Comparison of ENCODE assay signal across 20 cellular contexts in the genomic region with DNA sequence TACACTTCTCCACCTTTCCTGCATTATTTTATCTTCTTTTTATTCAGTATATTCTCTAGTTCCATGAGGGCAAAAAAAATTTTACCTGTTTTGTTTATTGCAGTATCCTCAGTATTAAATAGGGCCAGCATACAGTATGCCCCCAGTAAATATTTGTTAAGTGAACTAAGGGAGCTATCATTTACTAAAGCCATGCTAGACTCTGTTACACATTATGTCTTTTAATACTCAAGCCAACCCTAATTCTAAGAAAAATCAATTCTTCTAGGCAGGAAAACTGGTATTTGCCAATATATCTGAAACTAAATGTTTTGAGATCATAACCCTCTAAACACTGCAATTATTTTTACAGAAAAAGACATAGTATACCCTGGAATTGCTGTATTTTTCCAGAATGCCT. TPM values are rescaled to one million over a fixed set of nuclear protein-coding genes. Genes with fewer than 3 reads are reported as not detected.
DNase-seq lines count a peak whose midpoint lies in the region; ATAC-seq and TF ChIP-seq lines count a peak whose summit lies in the region.
"Had no signal": no experiment of that assay in that cellular context is flagged by ENCODE, and none has a peak within 500 bp of the region (broad histone marks: within the 10 kb centered on the region; RNA-seq: fewer than 3 reads in every experiment).

No MANE protein-coding gene starts in this region.

- H3K36me3 ChIP-seq in mammary epithelial cell (ENCODE audit: insufficient read depth, low read length) (peaks cover 16% of the 10 kb centered on the region), SK-N-SH (replicated peaks in 1 of 2; ENCODE audit: control insufficient read depth in 1 of 2, insufficient read depth in 2 of 2, low read length in 1 of 2) (peaks cover 42 to 81% of the 10 kb centered on the region in 2 experiments), Karpas-422 (ENCODE audit: insufficient read depth, low read length) (peaks cover 41% of the 10 kb centered on the region; the same call in 1 of the 2 replicates)

- no peak for TF ChIP-seq EP300 in SK-N-SH (IDR thresholded peaks at IDR 0.05; ENCODE audit: borderline replicate concordance in 1 of 2, low read depth in 1 of 2, low read length in 1 of 2)

- intact Hi-C loops in MCF 10A (cut with micrococcal nuclease), result no loop called here
- intact Hi-C loops in mammary epithelial cell (cut with micrococcal nuclease), result no loop called here

- dilution Hi-C loops in mammary epithelial cell (cut with HindIII; ENCODE audit: low sequenced_read_pairs), result no loop called here

- no peaks in the 10 kb centered on the region for H3K27me3 Mint-ChIP-seq in MCF 10A (ENCODE audit: insufficient read depth, unreplicated experiment)
- H3K27me3 Mint-ChIP-seq in central memory CD8-positive, alpha-beta T cell, result no peaks in the 10 kb centered on the region

- H3F3A ChIP-seq in SK-N-SH (replicated peaks; ENCODE audit: insufficient read depth), result peaks cover 42% of the 10 kb centered on the region

- peaks cover 81% of the 10 kb centered on the region for H3K36me3 Mint-ChIP-seq in MCF 10A (ENCODE audit: insufficient read depth, unreplicated experiment)
- H3K36me3 Mint-ChIP-seq in central memory CD8-positive, alpha-beta T cell (ENCODE audit: insufficient read depth), result peaks cover 82% of the 10 kb centered on the region

- DNase-seq in MCF 10A (ENCODE audit: unreplicated experiment) (no peak), mammary epithelial cell (no peak), SK-N-SH (no peak), GM10248 (ENCODE audit: extremely low spot score) (no peak), coronary artery (ENCODE audit: low spot score) (no peak), Karpas-422 (no peak)
- no peak for DNase-seq in central memory CD8-positive, alpha-beta T cell (ENCODE audit: low spot score in 2 of 2)
- DNase-seq: activated T-cell treated with anti-CD3 and anti-CD28 coated beads, Interleukin-2, amount 50 U/mL, for 1 hour; aorta; Calu3; foreskin keratinocyte; left colon; MG63; NCI-H187; occipital lobe; stimulated activated CD4-positive, alpha-beta T cell treated with anti-CD3 and anti-CD28 coated beads, Interleukin-2, amount 100 ng/mL, for 24 hours; T-helper 9 cell had no signal

- H3K4me3 Mint-ChIP-seq in MCF 10A (ENCODE audit: unreplicated experiment), result no peak overlapping the region
- H3K4me3 Mint-ChIP-seq in central memory CD8-positive, alpha-beta T cell, result no peak overlapping the region

- ATAC-seq in central memory CD8-positive, alpha-beta T cell (replicated peaks; ENCODE audit: extremely low read depth, poor library complexity, severe bottlenecking), result no peak
- ATAC-seq: foreskin keratinocyte, left colon, Right ventricle myocardium inferior had no signal

- H3K27ac ChIP-seq in mammary epithelial cell (ENCODE audit: insufficient read depth, low read depth, low read length), result no peak overlapping the region
- H3K27ac ChIP-seq in SK-N-SH (ENCODE audit: low read depth in 2 of 2, low read length in 1 of 2), result peak overlapping the region; percentile 39 to 82; a peak in 3 of 4 replicates
- H3K27ac ChIP-seq in skin epidermis, result peak overlapping the region in 12 of 21 experiments; percentile 7 to 66 (median 48)
- no peak overlapping the region for H3K27ac ChIP-seq in coronary artery
- no peak overlapping the region for H3K27ac ChIP-seq in Karpas-422 (ENCODE audit: low read length)
- H3K27ac ChIP-seq: foreskin keratinocyte, thoracic aorta had no signal

- H3K9me3 Mint-ChIP-seq in MCF 10A (ENCODE audit: unreplicated experiment), result no peaks in the 10 kb centered on the region
- no peaks in the 10 kb centered on the region for H3K9me3 Mint-ChIP-seq in central memory CD8-positive, alpha-beta T cell

- H3K9me2 ChIP-seq in SK-N-SH (no peaks in the 10 kb centered on the region), Karpas-422 (replicated peaks; ENCODE audit: insufficient read depth, low read length) (no peaks in the 10 kb centered on the region)

- H3K4me1 ChIP-seq in mammary epithelial cell (ENCODE audit: insufficient read depth, low read length), result peaks cover 19% of the 10 kb centered on the region
- peaks cover 3 to 12% of the 10 kb centered on the region in 2 experiments; a peak in 2 of 4 replicates for H3K4me1 ChIP-seq in SK-N-SH (ENCODE audit: control insufficient read depth in 1 of 2, insufficient read depth in 2 of 2, low read depth in 1 of 2, low read length in 1 of 2)
- H3K4me1 ChIP-seq in Karpas-422 (ENCODE audit: low read length), result no peaks in the 10 kb centered on the region

- H3K9me3 ChIP-seq in mammary epithelial cell (replicated peaks; ENCODE audit: insufficient read depth, low read length) (no peaks in the 10 kb centered on the region), SK-N-SH (no peaks in the 10 kb centered on the region), Karpas-422 (ENCODE audit: low read length) (no peaks in the 10 kb centered on the region)
- H3K9me3 ChIP-seq: MG63, thoracic aorta had no signal

- POLR2A ChIA-PET in MCF 10A (lab: Yijun Ruan, JAX) (interaction anchor here (0.5 to 1.1 kb wide), 6 partner anchors 116 to 1371 kb away, joined by 3 to 5 read pairs (median 3); no protein-coding TSS in a partner anchor), SK-N-SH (lab: Yijun Ruan, JAX) (no interaction called here), GM10248 (lab: Yijun Ruan, JAX) (interaction anchor here (0.5 kb wide), 1 partner anchor 1105 kb away, joined by 6 read pairs; no protein-coding TSS in a partner anchor)

- H4K20me1 ChIP-seq in mammary epithelial cell (ENCODE audit: insufficient read depth, low read length) (no peaks in the 10 kb centered on the region), SK-N-SH (ENCODE audit: insufficient read depth) (no peaks in the 10 kb centered on the region; the same call in 1 of the 2 replicates), Karpas-422 (ENCODE audit: insufficient read depth, low read depth, low read length) (no peaks in the 10 kb centered on the region)

- BruUV-seq in MCF 10A (replicated peaks; lab: Mats Ljungman, UMichigan) (no TSS peak), mammary epithelial cell (replicated peaks; lab: Mats Ljungman, UMichigan) (no TSS peak)

- no peaks in the 10 kb centered on the region for H3K27me3 ChIP-seq in mammary epithelial cell (ENCODE audit: insufficient read depth, low read length)
- no peaks in the 10 kb centered on the region for H3K27me3 ChIP-seq in SK-N-SH (ENCODE audit: insufficient read depth)
- H3K27me3 ChIP-seq in Karpas-422 (ENCODE audit: low read length), result no peaks in the 10 kb centered on the region
- H3K27me3 ChIP-seq: foreskin keratinocyte, MG63 had no signal

- H3K4me2 ChIP-seq in mammary epithelial cell (ENCODE audit: insufficient read depth, low read depth, low read length) (no peak overlapping the region), SK-N-SH (peak overlapping the region; percentile 17; the same call in 1 of the 2 replicates), Karpas-422 (ENCODE audit: low read depth, low read length, poor library complexity, severe bottlenecking) (no peak overlapping the region)

- TF ChIP-seq CTCF in MCF 10A (IDR thresholded peaks at IDR 0.05; ENCODE audit: unreplicated experiment) (no peak), mammary epithelial cell (conservative IDR thresholded peaks at IDR 0.05 in 1 of 2, IDR thresholded peaks at IDR 0.05 in 1 of 2; ENCODE audit: extremely low read depth in 1 of 2, insufficient read depth in 1 of 2, low read depth in 1 of 2, low read length in 2 of 2) (no peak), SK-N-SH (IDR thresholded peaks at IDR 0.05) (no peak), GM10248 (IDR thresholded peaks at IDR 0.05; ENCODE audit: control extremely low read depth, extremely low read depth, low read depth, missing control alignments) (no peak), coronary artery (IDR thresholded peaks at IDR 0.05) (no peak)

- peak overlapping the region; percentile 52 for H3K27ac Mint-ChIP-seq in MCF 10A (ENCODE audit: low read depth, unreplicated experiment)
- peak overlapping the region; percentile 36 for H3K27ac Mint-ChIP-seq in central memory CD8-positive, alpha-beta T cell (ENCODE audit: low read depth)

- H3K79me2 ChIP-seq in mammary epithelial cell (ENCODE audit: insufficient read depth, low read length), result peaks cover under 1% of the 10 kb centered on the region
- peaks cover 65% of the 10 kb centered on the region for H3K79me2 ChIP-seq in SK-N-SH (ENCODE audit: insufficient read depth)
- peaks cover 6% of the 10 kb centered on the region; the same call in 1 of the 2 replicates for H3K79me2 ChIP-seq in Karpas-422 (ENCODE audit: low read length)

- no peak overlapping the region for H2AFZ ChIP-seq in mammary epithelial cell (ENCODE audit: low read depth, low read length)
- no peak overlapping the region for H2AFZ ChIP-seq in SK-N-SH (ENCODE audit: low read depth)
- no peak overlapping the region for H2AFZ ChIP-seq in Karpas-422 (ENCODE audit: low read length)

- CTCF ChIA-PET in MCF 10A (lab: Yijun Ruan, JAX) (no interaction called here), mammary epithelial cell (lab: Charles Lee; ENCODE audit: low non-redundant PET) (no interaction called here), SK-N-SH (lab: Yijun Ruan, JAX) (interaction anchor here (1.0 kb wide), 1 partner anchor 13 kb away, joined by 4 read pairs; no protein-coding TSS in a partner anchor), GM10248 (lab: Yijun Ruan, JAX) (no interaction called here)

- no peak for TF ChIP-seq RAD21 in SK-N-SH (IDR thresholded peaks at IDR 0.05; ENCODE audit: low read length)

- no peak overlapping the region for H3K4me3 ChIP-seq in mammary epithelial cell (replicated peaks in 1 of 3; ENCODE audit: insufficient read depth in 1 of 3, low read depth in 2 of 3, low read length in 3 of 3)
- no peak overlapping the region for H3K4me3 ChIP-seq in SK-N-SH (ENCODE audit: low read depth in 2 of 2, low read length in 1 of 2)
- no peak overlapping the region for H3K4me3 ChIP-seq in skin epidermis
- H3K4me3 ChIP-seq in coronary artery, result no peak overlapping the region
- H3K4me3 ChIP-seq in Karpas-422 (ENCODE audit: low read length), result no peak overlapping the region
- H3K4me3 ChIP-seq: MG63, thoracic aorta had no signal

- H3K4me1 Mint-ChIP-seq in MCF 10A (ENCODE audit: insufficient read depth, unreplicated experiment), result peaks cover 18% of the 10 kb centered on the region
- H3K4me1 Mint-ChIP-seq in central memory CD8-positive, alpha-beta T cell, result peaks cover 17% of the 10 kb centered on the region

- in situ Hi-C loops in mammary epithelial cell (cut with MboI; ENCODE audit: low sequenced_read_pairs in 2 of 2), result no loop called here

- H3K9ac ChIP-seq in mammary epithelial cell (ENCODE audit: insufficient read depth, low read length) (no peak overlapping the region), SK-N-SH (no peak overlapping the region), Karpas-422 (ENCODE audit: low read length) (no peak overlapping the region)

RNA-seq across cellular contexts. Expression of a gene that starts 18.3 kb away (rescaled TPM):
- total RNA-seq in MCF 10A (2022) (88.3 and 107 TPM in 2 replicates), mammary epithelial cell (100 to 1,000 TPM in 1 of 2 donors, 10 to 100 TPM in 1; 94.1 to 102 TPM)
- polyA plus RNA-seq in mammary epithelial cell (60.7 TPM), SK-N-SH (2012; rRNA removed) (91.4 and 95.5 TPM in 2 replicates)
- 72.8 TPM for polyA minus RNA-seq in mammary epithelial cell
- 128 and 170 TPM in 2 replicates for polyA plus RNA-seq in SK-N-SH (2012; cell fraction: cytosol; rRNA removed)
- polyA plus RNA-seq in SK-N-SH (2012; cell fraction: nucleus; rRNA removed), result 23.4 and 39.5 TPM in 2 replicates
- total RNA-seq in Karpas-422 (2014; rRNA removed; shearing (Covaris generic); ENCODE audit: low replicate concordance), result 94.0 and 129 TPM in 2 replicates

Comparison
In these comparisons a context has a peak if more than half of its experiments do, and no peak if none do; other contexts are left out.
1. H3K27ac ChIP-seq: peak in SK-N-SH (2 of 2) and skin epidermis (12 of 21); none in mammary epithelial cell (single experiment), coronary artery (0 of 2) and Karpas-422 (single experiment).